ENCODE assay signal across 8 cellular contexts in genomic region chr16:31181102-31181830, GRCh38.
DNase-seq lines count a peak whose midpoint lies in the region.

No MANE protein-coding gene starts in this region.

- H3K4me1 ChIP-seq in adipocyte (ENCODE audit: control insufficient read depth, insufficient read depth, low read length) (peaks cover 34% of the 10 kb centered on the region), iPS-18a (ENCODE audit: control insufficient read depth, low read depth, low read length) (peaks cover 5% of the 10 kb centered on the region)

- H3K36me3 ChIP-seq in adipocyte (ENCODE audit: control insufficient read depth, insufficient read depth, low read length, severe bottlenecking) (peaks cover 40% of the 10 kb centered on the region), iPS-18a (ENCODE audit: control insufficient read depth, low read depth, low read length) (peaks cover 43% of the 10 kb centered on the region)

- H3K9me3 ChIP-seq in adipocyte (ENCODE audit: control insufficient read depth, low read length) (no peaks in the 10 kb centered on the region), iPS-18a (ENCODE audit: control insufficient read depth, low read depth, low read length) (no peaks in the 10 kb centered on the region)

- peak; percentile 67 for DNase-seq in EH (ENCODE audit: low read depth)
- peak; percentile 12 for DNase-seq in NCI-H2227 treated with DMSO at 0.1 percent for 48 hours (lab: John Stamatoyannopoulos, UW)
- peak; percentile 65 for DNase-seq in adipocyte (ENCODE audit: low read depth)
- no peak for DNase-seq in effector CD4-positive, alpha-beta T cell
- no peak for DNase-seq in NK-92 (lab: John Stamatoyannopoulos, UW; ENCODE audit: unreplicated experiment)
- DNase-seq in iPS-NIHi11 (ENCODE audit: low spot score): no peak

- no peaks in the 10 kb centered on the region for H3K27me3 ChIP-seq in adipocyte (replicated peaks; ENCODE audit: control insufficient read depth, insufficient read depth, low read length)
- no peaks in the 10 kb centered on the region for H3K27me3 ChIP-seq in iPS-18a (ENCODE audit: control insufficient read depth, insufficient read depth, low read length)

- no peak overlapping the region for H3K27ac ChIP-seq in iPS-18a (ENCODE audit: low read length)
- H3K27ac ChIP-seq in skin epidermis: peak overlapping the region in 20 of 21 experiments; percentile 87 to 99 (median 96)

- peak overlapping the region; percentile 95 for H3K4me3 ChIP-seq in adipocyte (ENCODE audit: low read length)
- peak overlapping the region; percentile 90 for H3K4me3 ChIP-seq in iPS-18a (ENCODE audit: low read length)
- peak overlapping the region; percentile 73 to 100 (median 94) for H3K4me3 ChIP-seq in skin epidermis

- H3K9ac ChIP-seq in adipocyte (ENCODE audit: low read length) (peak overlapping the region; percentile 96), iPS-18a (ENCODE audit: low read length) (peak overlapping the region; percentile 99)

Comparison
In these comparisons a context has a peak if more than half of its experiments do, and no peak if none do; other contexts are left out.
1. DNase-seq: peak in EH (single experiment), NCI-H2227 treated with DMSO at 0.1 percent for 48 hours (single experiment) and adipocyte (single experiment); none in effector CD4-positive, alpha-beta T cell (single experiment), NK-92 (single experiment) and iPS-NIHi11 (single experiment).
2. Peak in every context shown above with its lines, with median percentiles within 50 percentile points of each other: H3K4me3 ChIP-seq.